ENCODE assay signal across 1 cellular context in genomic region chr1:177471244-177471643, GRCh38.
TF ChIP-seq lines count a peak whose summit lies in the region.

No MANE protein-coding gene starts in this region.

TF ChIP-seq in GM23338, 12 proteins besides CTCF, POLR2A, EP300 and RAD21 (continued from another document):
- TF ChIP-seq REST (IDR thresholded peaks at IDR 0.05; ENCODE audit: unreplicated experiment) (no peak), ZNF331 (CRISPR knock-in tag; IDR thresholded peaks at IDR 0.05; ENCODE audit: low read depth) (no peak), ZNF114 (CRISPR knock-in tag; IDR thresholded peaks at IDR 0.05) (no peak), POLR2AphosphoS5 (IDR thresholded peaks at IDR 0.05; ENCODE audit: low read depth) (no peak), JUNB (IDR thresholded peaks at IDR 0.05; ENCODE audit: unreplicated experiment) (no peak), NANOG (IDR thresholded peaks at IDR 0.05; ENCODE audit: borderline replicate concordance) (no peak)
